ENCODE assay signal across 9 cellular contexts in the genomic region with DNA sequence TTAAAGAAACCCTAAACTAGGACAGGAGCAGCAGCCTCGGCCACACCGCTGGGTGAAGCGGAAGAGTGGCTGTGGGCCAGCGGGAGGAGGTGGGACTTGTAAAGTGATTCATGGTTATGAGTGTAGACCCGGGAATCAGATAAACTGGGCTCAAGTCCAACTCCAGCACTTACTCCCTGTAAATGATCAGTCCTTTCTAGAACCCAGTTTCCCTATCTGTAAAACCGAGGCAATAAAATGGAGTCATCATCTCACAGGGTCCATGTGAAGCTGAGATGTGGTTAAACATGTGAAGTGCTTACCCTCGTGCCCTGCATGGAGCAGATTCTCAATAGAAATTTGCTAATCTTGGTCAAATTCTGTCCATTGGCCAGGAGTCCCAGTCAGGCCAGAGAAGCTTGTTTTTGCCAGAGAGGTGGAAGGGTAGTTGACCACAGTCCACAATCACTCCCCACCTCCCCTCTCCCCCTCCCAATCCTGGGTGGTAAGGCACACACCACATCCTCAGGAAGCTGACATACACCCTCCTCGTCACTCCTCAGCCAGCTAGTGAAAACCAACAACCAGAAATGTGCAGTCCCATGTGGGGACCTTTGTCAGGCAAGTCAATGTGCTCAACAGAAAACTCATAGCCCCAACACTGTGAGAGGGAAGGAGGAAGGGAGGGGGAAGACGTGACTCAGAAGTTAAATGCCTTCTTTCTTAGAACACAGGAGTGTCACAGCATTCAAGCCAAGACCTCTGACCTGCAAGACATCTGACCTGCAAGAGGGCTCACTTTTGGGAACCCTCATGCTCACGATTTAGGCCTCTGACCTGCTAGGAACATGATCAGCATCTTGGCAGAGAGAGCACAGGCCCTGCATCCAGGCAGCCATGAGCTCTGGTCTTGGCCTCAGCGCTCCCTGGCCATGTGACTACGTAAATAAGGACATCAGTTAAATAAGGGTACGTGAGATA.
DNase-seq lines count a peak whose midpoint lies in the region; ATAC-seq lines count a peak whose summit lies in the region.
"Had no signal": no experiment of that assay in that cellular context is flagged by ENCODE, and none has a peak within 500 bp of the region (broad histone marks: within the 10 kb centered on the region; RNA-seq: fewer than 3 reads in every experiment).

No MANE protein-coding gene starts in this region.

- peak; percentile 96 for ATAC-seq in activated CD4-positive, alpha-beta T cell treated with anti-CD3 and anti-CD28 coated beads for 36 hours
- ATAC-seq in GM18907 (IDR thresholded peaks at IDR 0.05; ENCODE audit: unreplicated experiment) (no peak), GM19324 (IDR thresholded peaks at IDR 0.05; ENCODE audit: low FRiP score, unreplicated experiment) (no peak)

- CTCF ChIA-PET in activated CD4-positive, alpha-beta T cell treated with anti-CD3 and anti-CD28 coated beads for 36 hours (lab: Charles Lee): interaction anchor here (0.6 kb wide), 1 partner anchor 53 kb away, joined by 3 read pairs; no protein-coding TSS in a partner anchor

- H3K4me1 Mint-ChIP-seq in activated CD4-positive, alpha-beta T cell treated with anti-CD3 and anti-CD28 coated beads for 36 hours: peaks cover 61% of the 10 kb centered on the region
- H3K4me1 Mint-ChIP-seq: memory B cell had no signal

- intact Hi-C loops in activated CD4-positive, alpha-beta T cell treated with anti-CD3 and anti-CD28 coated beads for 36 hours (cut with DNase I, micrococcal nuclease): no loop called here

- no peaks in the 10 kb centered on the region for H3K9me3 Mint-ChIP-seq in activated CD4-positive, alpha-beta T cell treated with anti-CD3 and anti-CD28 coated beads for 36 hours (ENCODE audit: low read depth)
- H3K9me3 Mint-ChIP-seq: memory B cell had no signal

- H3K27me3 Mint-ChIP-seq in activated CD4-positive, alpha-beta T cell treated with anti-CD3 and anti-CD28 coated beads for 36 hours: no peaks in the 10 kb centered on the region

- H3K4me3 Mint-ChIP-seq in activated CD4-positive, alpha-beta T cell treated with anti-CD3 and anti-CD28 coated beads for 36 hours: no peak overlapping the region
- H3K4me3 Mint-ChIP-seq: memory B cell had no signal

- no peaks in the 10 kb centered on the region for H3K36me3 Mint-ChIP-seq in activated CD4-positive, alpha-beta T cell treated with anti-CD3 and anti-CD28 coated beads for 36 hours (ENCODE audit: low read depth)
- H3K36me3 Mint-ChIP-seq: memory B cell had no signal

- H3K27ac Mint-ChIP-seq in activated CD4-positive, alpha-beta T cell treated with anti-CD3 and anti-CD28 coated beads for 36 hours: peak overlapping the region; percentile 69
- H3K27ac Mint-ChIP-seq: memory B cell had no signal

- peak; percentile 33 for DNase-seq in HK-2 (ENCODE audit: unreplicated experiment)
- DNase-seq in activated CD4-positive, alpha-beta T cell treated with anti-CD3 and anti-CD28 coated beads for 36 hours: peak; percentile 58
- peak; percentile 6 for DNase-seq in fibroblast of gingiva (ENCODE audit: low read depth)
- peak; percentile 24 to 28 for DNase-seq in stimulated activated CD8-positive, alpha-beta memory T cell treated with anti-CD3 and anti-CD28 coated beads, Interleukin-2, amount 100 ng/mL, for 1 hour (ENCODE audit: low read depth in 2 of 2)
- no peak for DNase-seq in SIG-M5 (lab: John Stamatoyannopoulos, UW)
- DNase-seq in foreskin melanocyte: no peak

- POLR2A ChIA-PET in activated CD4-positive, alpha-beta T cell treated with anti-CD3 and anti-CD28 coated beads for 36 hours (lab: Charles Lee): interaction anchor here (0.6 kb wide), 1 partner anchor 1997 kb away, joined by 5 read pairs; no protein-coding TSS in a partner anchor

Comparison
In these comparisons a context has a peak if more than half of its experiments do, and no peak if none do; other contexts are left out.
1. DNase-seq: peak in HK-2 (single experiment), activated CD4-positive, alpha-beta T cell treated with anti-CD3 and anti-CD28 coated beads for 36 hours (single experiment), fibroblast of gingiva (single experiment) and stimulated activated CD8-positive, alpha-beta memory T cell treated with anti-CD3 and anti-CD28 coated beads, Interleukin-2, amount 100 ng/mL, for 1 hour (2 of 2); none in SIG-M5 (single experiment) and foreskin melanocyte (single experiment).